In the genomic region with DNA sequence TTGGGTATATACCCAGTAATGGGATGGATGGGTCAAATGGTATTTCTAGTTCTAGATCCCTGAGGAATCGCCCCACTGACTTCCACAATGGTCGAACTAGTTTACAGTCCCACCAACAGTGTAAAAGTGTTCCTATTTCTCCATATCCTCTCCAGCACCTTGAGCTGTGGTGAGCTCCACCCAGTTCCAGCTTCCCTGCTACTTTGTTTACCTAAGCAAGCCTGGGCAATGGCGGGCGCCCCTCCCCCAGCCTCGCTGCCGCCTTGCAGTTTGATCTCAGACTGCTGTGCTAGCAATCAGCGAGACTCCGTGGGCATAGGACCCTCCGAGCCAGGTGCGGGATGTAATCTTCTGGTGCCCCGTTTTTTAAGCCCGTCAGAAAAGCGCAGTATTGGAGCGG, we compare ENCODE assay signal across 1 cellular context. TPM values are rescaled to one million over a fixed set of nuclear protein-coding genes. Genes with fewer than 3 reads are reported as not detected.
"Had no signal": no experiment of that assay in that cellular context is flagged by ENCODE, and none has a peak within 500 bp of the region (broad histone marks: within the 10 kb centered on the region; RNA-seq: fewer than 3 reads in every experiment).

No MANE protein-coding gene starts in this region.

RNA-seq across cellular contexts. Expression of gene EIF4EBP3, which starts 45.6 kb away (rescaled TPM):
- total RNA-seq: occipital lobe had no signal
